Comparison of ENCODE assay signal across 32 cellular contexts in genomic region chr2:105959357-105959756, GRCh38.
"Had no signal": no experiment of that assay in that cellular context is flagged by ENCODE, and none has a peak within 500 bp of the region (broad histone marks: within the 10 kb centered on the region; RNA-seq: fewer than 3 reads in every experiment).

No MANE protein-coding gene starts in this region.

- H3K4me3 Mint-ChIP-seq: activated CD8-positive, alpha-beta memory T cell treated with anti-CD3 and anti-CD28 coated beads, Interleukin-2, amount 10 ng/mL, durations not matched to agents 7 days and 5 days; activated naive CD8-positive, alpha-beta T cell; activated T-cell treated with anti-CD3 and anti-CD28 coated beads, Interleukin-2, amount 50 U/mL, for 24 hours; activated T-helper 1 cell treated with anti-CD3 and anti-CD28 coated beads, Interleukin-12 subunit alpha, Interleukin-12 subunit beta, Interleukin-2, Interleukin-4 antibody, amounts not matched to agents 30 ng/mL and 10 ng/mL and 1 ng/mL, durations not matched to agents 14 hours and 24 hours and 36 hours; T-helper 1 cell treated with Interleukin-12 subunit alpha and Interleukin-12 subunit beta and Interleukin-4 antibody, amounts not matched to agents 30 μg/mL and 1 μg/mL, for 36 hours; WTC11 had no signal

- H3K4me2 ChIP-seq: SK-N-SH had no signal

- H3K9me3 ChIP-seq: MG63, SJCRH30, SK-N-SH had no signal

- ATAC-seq: activated CD8-positive, alpha-beta memory T cell treated with anti-CD3 and anti-CD28 coated beads, Interleukin-2, amount 10 ng/mL, durations not matched to agents 7 days and 5 days; Panc1; WTC11 had no signal

- H3K4me1 ChIP-seq: SJCRH30 had no signal

- H3K27ac Mint-ChIP-seq: activated CD8-positive, alpha-beta memory T cell treated with anti-CD3 and anti-CD28 coated beads, Interleukin-2, amount 10 ng/mL, durations not matched to agents 7 days and 5 days; activated naive CD8-positive, alpha-beta T cell; activated T-cell treated with anti-CD3 and anti-CD28 coated beads, Interleukin-2, amount 50 U/mL, for 24 hours; activated T-helper 1 cell treated with anti-CD3 and anti-CD28 coated beads, Interleukin-12 subunit alpha, Interleukin-12 subunit beta, Interleukin-2, Interleukin-4 antibody, amounts not matched to agents 30 ng/mL and 10 ng/mL and 1 ng/mL, durations not matched to agents 14 hours and 24 hours and 36 hours; T-helper 1 cell treated with Interleukin-12 subunit alpha and Interleukin-12 subunit beta and Interleukin-4 antibody, amounts not matched to agents 30 μg/mL and 1 μg/mL, for 36 hours; WTC11 had no signal

- H3K36me3 ChIP-seq: brain microvascular endothelial cell, MG63, SJCRH30 had no signal

- H3K27ac ChIP-seq: brain microvascular endothelial cell, RWPE1, SJCRH30 had no signal

- H3K27me3 ChIP-seq: brain microvascular endothelial cell, MG63, SJCRH30 had no signal

- H3K27me3 Mint-ChIP-seq: activated naive CD8-positive, alpha-beta T cell; activated T-cell treated with anti-CD3 and anti-CD28 coated beads, Interleukin-2, amount 50 U/mL, for 24 hours had no signal

- DNase-seq: activated CD4-positive, alpha-beta T cell treated with anti-CD3 and anti-CD28 coated beads for 48 hours; activated CD4-positive, alpha-beta T cell treated with anti-CD3 and anti-CD28 coated beads, Interleukin-2, amount 50 U/mL, for 4 hours; activated CD4-positive, CD25-positive, alpha-beta regulatory T cell treated with anti-CD3 and anti-CD28 coated beads, Interleukin-2, amount 50 U/mL, for 72 hours; activated CD8-positive, alpha-beta memory T cell treated with anti-CD3 and anti-CD28 coated beads, Interleukin-2, amount 10 ng/mL, durations not matched to agents 7 days and 5 days; activated effector memory CD4-positive, alpha-beta T cell treated with anti-CD3 and anti-CD28 coated beads, Interleukin-2, amount 50 U/mL, for 16 hours; activated naive CD4-positive, alpha-beta T cell treated with Interleukin-2 at 50 U/mL for 16 hours; activated T-cell treated with anti-CD3 and anti-CD28 coated beads, Interleukin-2, amount 50 U/mL, for 24 hours; brain microvascular endothelial cell; cerebellar nuclear complex; KG1; MG63; MV-4-11; NCI-H1092 treated with DMSO at 0.1 percent for 48 hours; NCI-H1417 treated with DMSO at 0.1 percent for 48 hours; NCI-H1694; NCI-H2029; NCI-H2107; NCI-H345; NCI-H510A treated with DMSO at 0.1 percent for 48 hours; NCI-H69; NK-92 treated with Interleukin-12 subunit alpha and Interleukin-12 subunit beta, amount 100 ng/mL, for 24 hours; OCI-M1; Right ventricle myocardium superior; SJCRH30; SK-N-SH; T-helper 9 cell had no signal

- H3K9ac ChIP-seq: SK-N-SH had no signal

- H3K36me3 Mint-ChIP-seq: activated CD8-positive, alpha-beta memory T cell treated with anti-CD3 and anti-CD28 coated beads, Interleukin-2, amount 10 ng/mL, durations not matched to agents 7 days and 5 days had no signal

- H3K9me3 Mint-ChIP-seq: activated T-cell treated with anti-CD3 and anti-CD28 coated beads, Interleukin-2, amount 50 U/mL, for 24 hours; T-helper 1 cell treated with Interleukin-12 subunit alpha and Interleukin-12 subunit beta and Interleukin-4 antibody, amounts not matched to agents 30 μg/mL and 1 μg/mL, for 36 hours had no signal

- H3K4me3 ChIP-seq: MG63, SJCRH30 had no signal
